23 cellular contexts compared by ENCODE assay signal in genomic region chr7:48471206-48471605, GRCh38.
"Had no signal": no experiment of that assay in that cellular context is flagged by ENCODE, and none has a peak within 500 bp of the region (broad histone marks: within the 10 kb centered on the region; RNA-seq: fewer than 3 reads in every experiment).

No MANE protein-coding gene starts in this region.

- H3K4me3 ChIP-seq: ascending aorta, gastroesophageal sphincter, spleen, transverse colon had no signal

- H3K27ac ChIP-seq: ascending aorta, brain microvascular endothelial cell, gastroesophageal sphincter, spleen, transverse colon had no signal

- H3K4me3 Mint-ChIP-seq: activated CD4-positive, alpha-beta memory T cell treated with anti-CD3 and anti-CD28 coated beads, Interleukin-2, amount 10 ng/mL, durations not matched to agents 7 days and 5 days; activated CD4-positive, alpha-beta T cell treated with anti-CD3 and anti-CD28 coated beads, Interleukin-2, amount 10 ng/mL, durations not matched to agents 7 days and 5 days; activated naive CD4-positive, alpha-beta T cell treated with anti-CD3 and anti-CD28 coated beads, Interleukin-2, amount 10 ng/mL, durations not matched to agents 7 days and 5 days; activated naive CD8-positive, alpha-beta T cell treated with anti-CD3 and anti-CD28 coated beads, Interleukin-2, amount 10 ng/mL, durations not matched to agents 7 days and 5 days; activated T-cell treated with anti-CD3 and anti-CD28 coated beads, Interleukin-2, amount 50 U/mL, for 24 hours; naive thymus-derived CD4-positive, alpha-beta T cell; neural crest cell; T-helper 17 cell had no signal

- ATAC-seq: gastroesophageal sphincter; left colon; naive thymus-derived CD4-positive, alpha-beta T cell; right cardiac atrium; T-helper 17 cell had no signal

- H3K9me3 ChIP-seq: ascending aorta, gastroesophageal sphincter, spleen, transverse colon had no signal

- H3K27me3 ChIP-seq: ascending aorta, brain microvascular endothelial cell, gastroesophageal sphincter, spleen, transverse colon had no signal

- H3K36me3 Mint-ChIP-seq: activated naive CD4-positive, alpha-beta T cell treated with anti-CD3 and anti-CD28 coated beads, Interleukin-2, amount 10 ng/mL, durations not matched to agents 7 days and 5 days; activated naive CD8-positive, alpha-beta T cell treated with anti-CD3 and anti-CD28 coated beads, Interleukin-2, amount 10 ng/mL, durations not matched to agents 7 days and 5 days; naive thymus-derived CD4-positive, alpha-beta T cell had no signal

- H3K27ac Mint-ChIP-seq: activated CD4-positive, alpha-beta memory T cell treated with anti-CD3 and anti-CD28 coated beads, Interleukin-2, amount 10 ng/mL, durations not matched to agents 7 days and 5 days; activated CD4-positive, alpha-beta T cell treated with anti-CD3 and anti-CD28 coated beads, Interleukin-2, amount 10 ng/mL, durations not matched to agents 7 days and 5 days; activated naive CD4-positive, alpha-beta T cell treated with anti-CD3 and anti-CD28 coated beads, Interleukin-2, amount 10 ng/mL, durations not matched to agents 7 days and 5 days; activated naive CD8-positive, alpha-beta T cell treated with anti-CD3 and anti-CD28 coated beads, Interleukin-2, amount 10 ng/mL, durations not matched to agents 7 days and 5 days; activated T-cell treated with anti-CD3 and anti-CD28 coated beads, Interleukin-2, amount 50 U/mL, for 24 hours; naive thymus-derived CD4-positive, alpha-beta T cell; T-helper 17 cell had no signal

- H3K36me3 ChIP-seq: ascending aorta, brain microvascular endothelial cell, gastroesophageal sphincter, transverse colon had no signal

- H3K27me3 Mint-ChIP-seq: activated CD4-positive, alpha-beta memory T cell treated with anti-CD3 and anti-CD28 coated beads, Interleukin-2, amount 10 ng/mL, durations not matched to agents 7 days and 5 days; activated CD4-positive, alpha-beta T cell treated with anti-CD3 and anti-CD28 coated beads, Interleukin-2, amount 10 ng/mL, durations not matched to agents 7 days and 5 days; activated naive CD4-positive, alpha-beta T cell treated with anti-CD3 and anti-CD28 coated beads, Interleukin-2, amount 10 ng/mL, durations not matched to agents 7 days and 5 days; activated naive CD8-positive, alpha-beta T cell treated with anti-CD3 and anti-CD28 coated beads, Interleukin-2, amount 10 ng/mL, durations not matched to agents 7 days and 5 days; activated T-cell treated with anti-CD3 and anti-CD28 coated beads, Interleukin-2, amount 50 U/mL, for 24 hours; naive thymus-derived CD4-positive, alpha-beta T cell; T-helper 17 cell had no signal

- H3K4me1 Mint-ChIP-seq: activated CD4-positive, alpha-beta memory T cell treated with anti-CD3 and anti-CD28 coated beads, Interleukin-2, amount 10 ng/mL, durations not matched to agents 7 days and 5 days; activated CD4-positive, alpha-beta T cell treated with anti-CD3 and anti-CD28 coated beads, Interleukin-2, amount 10 ng/mL, durations not matched to agents 7 days and 5 days; activated naive CD4-positive, alpha-beta T cell treated with anti-CD3 and anti-CD28 coated beads, Interleukin-2, amount 10 ng/mL, durations not matched to agents 7 days and 5 days; activated naive CD8-positive, alpha-beta T cell treated with anti-CD3 and anti-CD28 coated beads, Interleukin-2, amount 10 ng/mL, durations not matched to agents 7 days and 5 days; naive thymus-derived CD4-positive, alpha-beta T cell; T-helper 17 cell had no signal

- DNase-seq: activated CD4-positive, alpha-beta memory T cell treated with anti-CD3 and anti-CD28 coated beads, Interleukin-2, amount 10 ng/mL, durations not matched to agents 7 days and 5 days; activated CD4-positive, alpha-beta T cell treated with anti-CD3 and anti-CD28 coated beads, Interleukin-2, amount 10 ng/mL, durations not matched to agents 7 days and 5 days; activated CD4-positive, CD25-positive, alpha-beta regulatory T cell treated with anti-CD3 and anti-CD28 coated beads, Interleukin-2, amount 50 U/mL, for 72 hours; activated CD8-positive, alpha-beta memory T cell treated with anti-CD3 and anti-CD28 coated beads, Interleukin-2, amount 50 U/mL, for 48 hours; activated gamma-delta T cell; activated naive CD4-positive, alpha-beta T cell treated with anti-CD3 and anti-CD28 coated beads, Interleukin-2, amount 10 ng/mL, durations not matched to agents 7 days and 5 days; activated naive CD8-positive, alpha-beta T cell treated with anti-CD3 and anti-CD28 coated beads, Interleukin-2, amount 10 ng/mL, durations not matched to agents 7 days and 5 days; activated T-cell treated with anti-CD3 and anti-CD28 coated beads, Interleukin-2, amount 50 U/mL, for 24 hours; brain microvascular endothelial cell; head of caudate nucleus; hippocampal formation; left colon; midbrain; naive thymus-derived CD4-positive, alpha-beta T cell; posterior cingulate gyrus; right cardiac atrium; spleen; T-helper 17 cell; T1000; transverse colon had no signal

- H3K4me1 ChIP-seq: ascending aorta, gastroesophageal sphincter, spleen, transverse colon had no signal

- H3K9me3 Mint-ChIP-seq: activated CD4-positive, alpha-beta memory T cell treated with anti-CD3 and anti-CD28 coated beads, Interleukin-2, amount 10 ng/mL, durations not matched to agents 7 days and 5 days; activated CD4-positive, alpha-beta T cell treated with anti-CD3 and anti-CD28 coated beads, Interleukin-2, amount 10 ng/mL, durations not matched to agents 7 days and 5 days; activated naive CD4-positive, alpha-beta T cell treated with anti-CD3 and anti-CD28 coated beads, Interleukin-2, amount 10 ng/mL, durations not matched to agents 7 days and 5 days; activated naive CD8-positive, alpha-beta T cell treated with anti-CD3 and anti-CD28 coated beads, Interleukin-2, amount 10 ng/mL, durations not matched to agents 7 days and 5 days; activated T-cell treated with anti-CD3 and anti-CD28 coated beads, Interleukin-2, amount 50 U/mL, for 24 hours had no signal
